Comparison of ENCODE assay signal across 6 cellular contexts in genomic region chr6:30687659-30688431, GRCh38. TPM values are rescaled to one million over a fixed set of nuclear protein-coding genes. Genes with fewer than 3 reads are reported as not detected.
DNase-seq lines count a peak whose midpoint lies in the region; ATAC-seq and TF ChIP-seq lines count a peak whose summit lies in the region.

No MANE protein-coding gene starts in this region.

- ATAC-seq in HG02759 (IDR thresholded peaks at IDR 0.05; ENCODE audit: unreplicated experiment): no peak

- no peaks in the 10 kb centered on the region for H3K27me3 ChIP-seq in spleen (replicated peaks in 1 of 7)

- peak in 2 of 11 experiments; percentile 5 to 20 for TF ChIP-seq CTCF in spleen (IDR thresholded peaks at IDR 0.05 in 8 of 11, conservative IDR thresholded peaks at IDR 0.05 in 3 of 11)

- peaks cover 34 to 74% (median 50%) of the 10 kb centered on the region in 6 donors for H3K4me1 ChIP-seq in spleen

- no peaks in the 10 kb centered on the region for H3K9me3 ChIP-seq in spleen

- peak overlapping the region; percentile 90 to 99 (median 96) for H3K4me3 ChIP-seq in spleen

- peaks cover 0 to 7% (median 0%) of the 10 kb centered on the region in 6 donors for H3K36me3 ChIP-seq in spleen

- H3K27ac ChIP-seq in spleen: peak overlapping the region; percentile 93 to 100 (median 98)

- peak; percentile 1 for TF ChIP-seq POLR2A in erythroblast (IDR thresholded peaks at IDR 0.05; ENCODE audit: low read length)
- no peak for TF ChIP-seq POLR2A in spleen (IDR thresholded peaks at IDR 0.05)

- WGBS in spleen, 5 donors: 11 to 21% (median 19%) methylated on average over 21 to 22 of the region's 22 CpGs

- DNase-seq in A172 (ENCODE audit: low spot score): peak; percentile 46
- DNase-seq in M059J (ENCODE audit: low read depth): peak; percentile 69
- DNase-seq in erythroblast (lab: John Stamatoyannopoulos, UW): no peak
- peak; percentile 82 for DNase-seq in spleen
- no peak for DNase-seq in NCI-H1436 (lab: John Stamatoyannopoulos, UW)

- intact Hi-C loops in spleen (cut with DNase I; ENCODE audit: low total_unique reads): no loop called here

RNA-seq across cellular contexts. Expression of gene PPP1R18, which starts 1.4 kb away (rescaled TPM):
- total RNA-seq in A172 (2014; rRNA removed; shearing (Covaris generic)): 62.3 and 66.2 TPM in 2 replicates
- 100 and 139 TPM in 2 replicates for total RNA-seq in M059J (2014; rRNA removed; shearing (Covaris generic))
- 100 to 1,000 TPM; 128 to 187 (median 150) TPM for total RNA-seq in spleen
- 100 to 1,000 TPM; 153 to 188 (median 186) TPM for polyA plus RNA-seq in spleen

RNA-seq across cellular contexts. Expression of gene NRM, which starts 2.9 kb away (rescaled TPM):
- total RNA-seq in A172 (2014; rRNA removed; shearing (Covaris generic)): 13.2 and 14.0 TPM in 2 replicates
- total RNA-seq in M059J (2014; rRNA removed; shearing (Covaris generic)): 36.3 and 38.2 TPM in 2 replicates
- 10 to 100 TPM in 6 of 7 donors, 1 to 10 TPM in 1; 9.8 to 13.8 (median 11.0) TPM for total RNA-seq in spleen
- 10 to 100 TPM; 14.1 to 19.6 (median 17.7) TPM for polyA plus RNA-seq in spleen

RNA-seq across cellular contexts. Expression of gene DHX16, which starts 15.0 kb away (rescaled TPM):
- 30.4 and 36.1 TPM in 2 replicates for total RNA-seq in A172 (2014; rRNA removed; shearing (Covaris generic))
- total RNA-seq in M059J (2014; rRNA removed; shearing (Covaris generic)): 52.2 and 64.8 TPM in 2 replicates
- total RNA-seq in spleen: 10 to 100 TPM; 30.0 to 39.6 (median 35.4) TPM
- polyA plus RNA-seq in spleen: 10 to 100 TPM; 21.7 to 39.7 (median 33.8) TPM

RNA-seq across cellular contexts. Expression of gene MDC1, which starts 29.2 kb away (rescaled TPM):
- 4.8 and 7.6 TPM in 2 replicates for total RNA-seq in A172 (2014; rRNA removed; shearing (Covaris generic))
- total RNA-seq in M059J (2014; rRNA removed; shearing (Covaris generic)): 9.9 and 10.9 TPM in 2 replicates
- 10 to 100 TPM; 20.8 to 47.7 (median 39.0) TPM for total RNA-seq in spleen
- 10 to 100 TPM in 2 of 3 donors, 1 to 10 TPM in 1; 7.8 to 18.2 (median 16.5) TPM for polyA plus RNA-seq in spleen

RNA-seq across cellular contexts. Expression of gene TUBB, which starts 32.3 kb away (rescaled TPM):
- total RNA-seq in A172 (2014; rRNA removed; shearing (Covaris generic)): 1,118 and 1,364 TPM in 2 replicates
- total RNA-seq in M059J (2014; rRNA removed; shearing (Covaris generic)): 1,768 and 1,968 TPM in 2 replicates
- total RNA-seq in spleen: 100 to 1,000 TPM; 189 to 344 (median 272) TPM
- 100 to 1,000 TPM; 109 to 203 (median 182) TPM for polyA plus RNA-seq in spleen

Comparison
In these comparisons a context has a peak if more than half of its experiments do, and no peak if none do; other contexts are left out.
1. DNase-seq: peak in A172 (single experiment), M059J (single experiment) and spleen (single experiment); none in erythroblast (0 of 2) and NCI-H1436 (single experiment).